1 cellular context compared by ENCODE assay signal in genomic region chr22:49856766-49857618, GRCh38.
TF ChIP-seq lines count a peak whose summit lies in the region.

No MANE protein-coding gene starts in this region.

TF ChIP-seq in WTC11, 78 proteins besides CTCF, POLR2A, EP300 and RAD21 (continued from another document):
- TF ChIP-seq, protein P1, sequence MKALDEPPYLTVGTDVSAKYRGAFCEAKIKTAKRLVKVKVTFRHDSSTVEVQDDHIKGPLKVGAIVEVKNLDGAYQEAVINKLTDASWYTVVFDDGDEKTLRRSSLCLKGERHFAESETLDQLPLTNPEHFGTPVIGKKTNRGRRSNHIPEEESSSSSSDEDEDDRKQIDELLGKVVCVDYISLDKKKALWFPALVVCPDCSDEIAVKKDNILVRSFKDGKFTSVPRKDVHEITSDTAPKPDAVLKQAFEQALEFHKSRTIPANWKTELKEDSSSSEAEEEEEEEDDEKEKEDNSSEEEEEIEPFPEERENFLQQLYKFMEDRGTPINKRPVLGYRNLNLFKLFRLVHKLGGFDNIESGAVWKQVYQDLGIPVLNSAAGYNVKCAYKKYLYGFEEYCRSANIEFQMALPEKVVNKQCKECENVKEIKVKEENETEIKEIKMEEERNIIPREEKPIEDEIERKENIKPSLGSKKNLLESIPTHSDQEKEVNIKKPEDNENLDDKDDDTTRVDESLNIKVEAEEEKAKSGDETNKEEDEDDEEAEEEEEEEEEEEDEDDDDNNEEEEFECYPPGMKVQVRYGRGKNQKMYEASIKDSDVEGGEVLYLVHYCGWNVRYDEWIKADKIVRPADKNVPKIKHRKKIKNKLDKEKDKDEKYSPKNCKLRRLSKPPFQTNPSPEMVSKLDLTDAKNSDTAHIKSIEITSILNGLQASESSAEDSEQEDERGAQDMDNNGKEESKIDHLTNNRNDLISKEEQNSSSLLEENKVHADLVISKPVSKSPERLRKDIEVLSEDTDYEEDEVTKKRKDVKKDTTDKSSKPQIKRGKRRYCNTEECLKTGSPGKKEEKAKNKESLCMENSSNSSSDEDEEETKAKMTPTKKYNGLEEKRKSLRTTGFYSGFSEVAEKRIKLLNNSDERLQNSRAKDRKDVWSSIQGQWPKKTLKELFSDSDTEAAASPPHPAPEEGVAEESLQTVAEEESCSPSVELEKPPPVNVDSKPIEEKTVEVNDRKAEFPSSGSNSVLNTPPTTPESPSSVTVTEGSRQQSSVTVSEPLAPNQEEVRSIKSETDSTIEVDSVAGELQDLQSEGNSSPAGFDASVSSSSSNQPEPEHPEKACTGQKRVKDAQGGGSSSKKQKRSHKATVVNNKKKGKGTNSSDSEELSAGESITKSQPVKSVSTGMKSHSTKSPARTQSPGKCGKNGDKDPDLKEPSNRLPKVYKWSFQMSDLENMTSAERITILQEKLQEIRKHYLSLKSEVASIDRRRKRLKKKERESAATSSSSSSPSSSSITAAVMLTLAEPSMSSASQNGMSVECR (CRISPR knock-in tag; IDR thresholded peaks at IDR 0.05; ENCODE audit: borderline replicate concordance), result no peak
- TF ChIP-seq EMX1 (CRISPR knock-in tag; IDR thresholded peaks at IDR 0.05), result no peak
